ENCODE assay signal across 25 cellular contexts in the genomic region with DNA sequence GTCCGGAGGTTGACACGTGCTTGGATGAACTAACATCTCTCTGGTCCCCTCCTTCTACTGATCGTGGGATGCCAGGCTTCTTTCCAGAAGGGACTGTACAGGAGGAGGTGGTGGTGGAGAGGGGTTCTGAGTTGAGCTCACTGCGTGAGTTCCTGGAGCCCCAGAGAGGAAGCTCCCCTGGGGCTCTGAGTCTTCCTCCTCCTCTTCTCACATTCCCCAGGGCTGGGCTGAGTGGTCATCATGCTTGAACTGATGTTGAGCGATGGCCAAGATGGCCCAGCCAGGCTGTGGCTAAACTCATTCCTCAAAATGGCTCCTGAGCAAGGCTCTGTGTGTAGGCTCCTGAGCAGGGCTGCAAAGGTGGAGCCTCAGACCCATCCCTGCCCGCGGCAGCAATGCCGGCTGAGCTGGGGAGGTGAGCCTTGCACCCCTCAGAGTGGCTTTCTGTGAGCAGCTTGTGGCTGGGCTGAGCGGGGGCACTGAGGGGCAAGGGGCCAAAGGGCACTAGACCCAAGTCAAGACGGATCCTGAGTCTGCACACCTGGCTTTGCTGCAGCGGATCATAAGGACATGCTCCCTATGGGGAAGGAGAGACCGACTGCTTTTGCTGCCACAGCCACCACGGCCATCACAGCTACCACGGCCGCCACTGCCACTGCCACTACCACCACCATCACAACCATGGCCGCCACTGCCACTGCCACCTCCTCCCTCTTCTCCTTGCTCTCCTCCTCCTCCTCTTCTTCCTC. TPM values are rescaled to one million over a fixed set of nuclear protein-coding genes. Genes with fewer than 3 reads are reported as not detected.
"Had no signal": no experiment of that assay in that cellular context is flagged by ENCODE, and none has a peak within 500 bp of the region (broad histone marks: within the 10 kb centered on the region; RNA-seq: fewer than 3 reads in every experiment).

No MANE protein-coding gene starts in this region.

- H3K4me3 ChIP-seq: esophagus squamous epithelium, hepatocyte, skin epidermis, testis, upper lobe of left lung had no signal

- H3K27me3 Mint-ChIP-seq: progenitor cell of endocrine pancreas had no signal

- DNase-seq: activated effector memory CD4-positive, alpha-beta T cell treated with anti-CD3 and anti-CD28 coated beads, Interleukin-2, amount 50 U/mL, for 16 hours; activated naive CD4-positive, alpha-beta T cell treated with anti-CD3 and anti-CD28 coated beads, Interleukin-2, amount 50 U/mL, for 16 hours; activated T-cell treated with anti-CD3 and anti-CD28 coated beads, Interleukin-2, amount 50 U/mL, for 72 hours; effector memory CD8-positive, alpha-beta T cell; esophagus squamous epithelium; left colon; mammary epithelial cell; midbrain; nephron progenitor cell; occipital lobe; stimulated activated CD4-positive, alpha-beta T cell treated with anti-CD3 and anti-CD28 coated beads, Interleukin-15, amount 100 ng/mL, for 24 hours; stimulated activated CD4-positive, alpha-beta T cell treated with anti-CD3 and anti-CD28 coated beads, Interleukin-2, amount 100 ng/mL, for 48 hours; T-helper 1 cell; T1000; testis had no signal

- H3K4me3 Mint-ChIP-seq: activated T-cell treated with anti-CD3 and anti-CD28 coated beads, Interleukin-2, amount 50 U/mL, for 72 hours; effector memory CD8-positive, alpha-beta T cell; nephron progenitor cell had no signal

- ATAC-seq: activated CD4-positive, CD25-positive, alpha-beta regulatory T cell treated with anti-CD3 and anti-CD28 coated beads, Interleukin-2, amount 50 U/mL, for 24 hours; activated T-cell treated with anti-CD3 and anti-CD28 coated beads, Interleukin-2, amount 50 U/mL, for 72 hours; effector memory CD8-positive, alpha-beta T cell; left colon had no signal

- H3K27ac Mint-ChIP-seq: activated T-cell treated with anti-CD3 and anti-CD28 coated beads, Interleukin-2, amount 50 U/mL, for 72 hours; effector memory CD8-positive, alpha-beta T cell had no signal

- H3K9me3 Mint-ChIP-seq: activated T-cell treated with anti-CD3 and anti-CD28 coated beads, Interleukin-2, amount 50 U/mL, for 72 hours; effector memory CD8-positive, alpha-beta T cell; nephron progenitor cell had no signal

RNA-seq across cellular contexts. Expression of a gene that starts 35.4 kb away (rescaled TPM):
- total RNA-seq: activated CD8-positive, alpha-beta memory T cell treated with anti-CD3 and anti-CD28 coated beads for 36 hours; activated T-cell treated with anti-CD3 and anti-CD28 coated beads, Interleukin-2, amount 50 U/mL, for 72 hours; astrocyte; hepatocyte had no signal

RNA-seq across cellular contexts. Expression of a gene that starts 42.2 kb away (rescaled TPM):
- total RNA-seq: activated CD8-positive, alpha-beta memory T cell treated with anti-CD3 and anti-CD28 coated beads for 36 hours; activated T-cell treated with anti-CD3 and anti-CD28 coated beads, Interleukin-2, amount 50 U/mL, for 72 hours; dermis microvascular lymphatic vessel endothelial cell; esophagus squamous epithelium; fibroblast of villous mesenchyme; left colon; mammary epithelial cell; myocyte; occipital lobe; upper lobe of left lung had no signal
